13 cellular contexts compared by ENCODE assay signal in the genomic region with DNA sequence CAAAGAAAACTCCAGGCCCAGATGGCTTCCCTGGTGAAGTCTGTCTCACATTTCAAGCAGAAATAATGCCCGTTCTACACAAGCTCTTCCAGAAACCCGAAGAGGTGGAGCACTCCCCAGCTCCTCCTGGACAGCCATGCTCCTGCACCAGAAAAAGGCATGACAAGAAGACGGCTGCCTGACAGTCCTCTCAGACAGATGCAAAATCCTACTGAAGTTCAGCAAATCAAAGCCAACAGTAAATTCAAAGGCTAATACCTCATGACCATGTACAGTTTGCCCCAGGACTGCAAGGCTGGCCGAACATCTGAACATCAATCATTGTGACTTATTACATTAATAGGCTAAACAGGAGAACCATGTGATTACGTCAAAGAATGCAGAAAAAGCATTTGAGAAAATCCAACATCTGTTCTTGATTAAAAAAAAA. TPM values are rescaled to one million over a fixed set of nuclear protein-coding genes. Genes with fewer than 3 reads are reported as not detected.
DNase-seq lines count a peak whose midpoint lies in the region; ATAC-seq and TF ChIP-seq lines count a peak whose summit lies in the region.
"Had no signal": no experiment of that assay in that cellular context is flagged by ENCODE, and none has a peak within 500 bp of the region (broad histone marks: within the 10 kb centered on the region; RNA-seq: fewer than 3 reads in every experiment).

No MANE protein-coding gene starts in this region.

- no peaks in the 10 kb centered on the region for H3K79me2 ChIP-seq in hepatocyte

- peak overlapping the region; percentile 10 for H3K4me2 ChIP-seq in hepatocyte

- no peaks in the 10 kb centered on the region for H3K9me3 Mint-ChIP-seq in activated naive CD8-positive, alpha-beta T cell (ENCODE audit: low read depth)
- peaks cover 3% of the 10 kb centered on the region for H3K9me3 Mint-ChIP-seq in activated naive CD8-positive, alpha-beta T cell treated with anti-CD3 and anti-CD28 coated beads for 36 hours

- H3K4me1 Mint-ChIP-seq in activated naive CD8-positive, alpha-beta T cell (ENCODE audit: low read depth), result peaks cover 64% of the 10 kb centered on the region
- H3K4me1 Mint-ChIP-seq in activated naive CD8-positive, alpha-beta T cell treated with anti-CD3 and anti-CD28 coated beads for 36 hours, result peaks cover 51% of the 10 kb centered on the region
- H3K4me1 Mint-ChIP-seq: endodermal cell had no signal

- H3K27ac Mint-ChIP-seq in activated naive CD8-positive, alpha-beta T cell, result no peak overlapping the region
- H3K27ac Mint-ChIP-seq in activated naive CD8-positive, alpha-beta T cell treated with anti-CD3 and anti-CD28 coated beads for 36 hours, result no peak overlapping the region
- H3K27ac Mint-ChIP-seq: endodermal cell had no signal

- H3K4me1 ChIP-seq in hepatocyte (ENCODE audit: insufficient read depth), result peaks cover 2% of the 10 kb centered on the region

- H3K36me3 Mint-ChIP-seq in activated naive CD8-positive, alpha-beta T cell, result peaks cover 2% of the 10 kb centered on the region
- no peaks in the 10 kb centered on the region for H3K36me3 Mint-ChIP-seq in activated naive CD8-positive, alpha-beta T cell treated with anti-CD3 and anti-CD28 coated beads for 36 hours

- no peaks in the 10 kb centered on the region for H3K27me3 ChIP-seq in hepatocyte

- no peaks in the 10 kb centered on the region for H3K9me3 ChIP-seq in hepatocyte (ENCODE audit: low read depth)

- no peak for TF ChIP-seq CTCF in hepatocyte (IDR thresholded peaks at IDR 0.05; ENCODE audit: poor library complexity)

- H3K27ac ChIP-seq in hepatocyte, result peak overlapping the region; percentile 13
- H3K27ac ChIP-seq: HL-60, thoracic aorta had no signal

- no peaks in the 10 kb centered on the region for H4K20me1 ChIP-seq in hepatocyte (ENCODE audit: insufficient read depth, poor library complexity, severe bottlenecking)

- H2AFZ ChIP-seq in hepatocyte, result no peak overlapping the region

- no peaks in the 10 kb centered on the region for H3K9me2 ChIP-seq in hepatocyte (replicated peaks; ENCODE audit: insufficient read depth)

- peak overlapping the region; percentile 49 for H3K4me3 Mint-ChIP-seq in activated naive CD8-positive, alpha-beta T cell
- H3K4me3 Mint-ChIP-seq in activated naive CD8-positive, alpha-beta T cell treated with anti-CD3 and anti-CD28 coated beads for 36 hours, result no peak overlapping the region
- H3K4me3 Mint-ChIP-seq: endodermal cell had no signal

- no peaks in the 10 kb centered on the region for H3K27me3 Mint-ChIP-seq in activated naive CD8-positive, alpha-beta T cell
- no peaks in the 10 kb centered on the region for H3K27me3 Mint-ChIP-seq in activated naive CD8-positive, alpha-beta T cell treated with anti-CD3 and anti-CD28 coated beads for 36 hours

- H3K4me3 ChIP-seq in hepatocyte, result no peak overlapping the region
- H3K4me3 ChIP-seq: thoracic aorta had no signal

- no peak for DNase-seq in activated naive CD8-positive, alpha-beta T cell treated with anti-CD3 and anti-CD28 coated beads for 36 hours
- peak; percentile 32 for DNase-seq in activated CD8-positive, alpha-beta memory T cell treated with anti-CD3 and anti-CD28 coated beads, Interleukin-2, amount 50 U/mL, for 48 hours
- DNase-seq in hepatocyte (ENCODE audit: low spot score) (peak; percentile 3), NK-92 (lab: John Stamatoyannopoulos, UW; ENCODE audit: unreplicated experiment) (no peak)
- no peak for DNase-seq in stimulated activated naive CD4-positive, alpha-beta T cell treated with Interleukin-2 at 50 U/mL for 16 hours (lab: John Stamatoyannopoulos, UW)
- DNase-seq: AML-193, endodermal cell, T-helper 9 cell had no signal

- ATAC-seq in HG03175 (IDR thresholded peaks at IDR 0.05; ENCODE audit: unreplicated experiment) (no peak), GM18873 (IDR thresholded peaks at IDR 0.05; ENCODE audit: low FRiP score, unreplicated experiment) (no peak)

- H3K36me3 ChIP-seq in hepatocyte (replicated peaks; ENCODE audit: insufficient read depth, low read depth), result no peaks in the 10 kb centered on the region
- H3K36me3 ChIP-seq: thoracic aorta had no signal

- WGBS in hepatocyte (ENCODE audit: low lambda C conversion rate, missing lambda C conversion rate), result 44% methylated on average over 5 of the region's 5 CpGs

RNA-seq across cellular contexts. Expression of a gene that starts 30.8 kb away (rescaled TPM):
- total RNA-seq in activated naive CD8-positive, alpha-beta T cell treated with anti-CD3 and anti-CD28 coated beads for 36 hours, result 1 to 10 TPM in 1 of 2 experiments, under 1 TPM in 1; 0.78 to 1.2 TPM
- 53.7 and 56.7 TPM in 2 replicates for total RNA-seq in hepatocyte
- polyA plus RNA-seq in hepatocyte, result 127 and 131 TPM in 2 replicates

RNA-seq across cellular contexts. Expression of a gene that starts 50.8 kb away (rescaled TPM):
- total RNA-seq in activated naive CD8-positive, alpha-beta T cell treated with anti-CD3 and anti-CD28 coated beads for 36 hours, result 10 to 100 TPM; 23.6 to 23.7 TPM
- total RNA-seq in hepatocyte, result 9.8 and 13.4 TPM in 2 replicates
- polyA plus RNA-seq in hepatocyte, result 7.1 and 10.7 TPM in 2 replicates

RNA-seq across cellular contexts. Expression of a gene that starts 50.8 kb away (rescaled TPM):
- total RNA-seq in activated naive CD8-positive, alpha-beta T cell treated with anti-CD3 and anti-CD28 coated beads for 36 hours, result 1 to 10 TPM in 1 of 2 experiments, under 1 TPM in 1; 0.92 to 1.0 TPM
- 2.0 and 3.9 TPM in 2 replicates for total RNA-seq in hepatocyte
- 1.7 and 3.0 TPM in 2 replicates for polyA plus RNA-seq in hepatocyte

Comparison
In these comparisons a context has a peak if more than half of its experiments do, and no peak if none do; other contexts are left out.
1. DNase-seq: peak in activated CD8-positive, alpha-beta memory T cell treated with anti-CD3 and anti-CD28 coated beads, Interleukin-2, amount 50 U/mL, for 48 hours (single experiment) and hepatocyte (single experiment); none in activated naive CD8-positive, alpha-beta T cell treated with anti-CD3 and anti-CD28 coated beads for 36 hours (single experiment), NK-92 (single experiment) and stimulated activated naive CD4-positive, alpha-beta T cell treated with Interleukin-2 at 50 U/mL for 16 hours (single experiment).
2. RNA of a gene that starts 30.8 kb away (total RNA-seq): 53.7 to 56.7 TPM in hepatocyte; 0.78 to 1.2 TPM in activated naive CD8-positive, alpha-beta T cell treated with anti-CD3 and anti-CD28 coated beads for 36 hours; every median in the first group is over 10 times any median in the second.